10 cellular contexts compared by ENCODE assay signal in the genomic region with DNA sequence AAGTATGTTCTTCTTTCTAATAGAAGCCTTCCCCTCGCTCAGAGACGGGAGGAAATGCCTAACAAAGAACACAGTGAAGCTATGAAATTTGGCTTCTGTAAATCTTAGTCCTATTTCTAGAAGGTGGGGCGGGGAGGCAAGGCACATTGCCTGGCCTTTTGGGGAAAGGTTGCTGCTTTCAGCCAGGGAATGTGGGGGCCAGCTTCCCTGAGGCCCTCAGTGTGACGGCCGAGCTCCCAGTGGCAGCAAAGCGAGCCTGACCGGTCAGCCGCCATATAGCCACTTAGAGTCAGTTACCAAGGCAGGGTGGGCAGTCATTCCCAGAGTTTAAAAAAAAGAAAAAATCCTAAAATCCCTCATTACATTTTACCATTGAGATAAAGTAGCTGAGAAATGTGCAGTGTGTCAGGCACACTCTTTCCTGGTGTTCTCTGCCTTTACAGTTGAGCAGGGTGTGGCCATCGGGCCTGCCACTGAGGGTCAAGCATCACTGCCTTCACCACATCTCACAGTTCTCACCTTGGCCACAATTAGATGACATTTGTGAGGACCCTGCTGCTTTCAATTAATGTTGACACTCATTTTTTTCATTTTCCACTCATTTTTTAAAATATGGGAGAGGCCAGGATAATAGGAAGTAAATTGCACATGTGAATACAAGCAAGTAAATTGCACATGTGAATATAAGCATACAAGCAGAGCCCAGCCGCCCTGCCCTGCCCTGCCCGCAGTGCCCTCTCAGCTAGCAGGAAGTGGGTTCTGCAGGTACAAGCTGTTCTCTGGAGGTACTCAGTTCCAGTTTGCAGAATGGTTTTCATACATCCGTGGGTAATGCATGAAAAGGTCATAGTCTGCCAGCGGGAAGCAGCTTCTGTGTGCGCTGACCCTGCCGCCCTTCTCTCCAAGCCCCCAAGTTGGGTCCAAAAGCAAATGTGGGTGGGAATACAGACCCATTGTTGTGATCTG.
DNase-seq lines count a peak whose midpoint lies in the region; ATAC-seq and TF ChIP-seq lines count a peak whose summit lies in the region.
"Had no signal": no experiment of that assay in that cellular context is flagged by ENCODE, and none has a peak within 500 bp of the region (broad histone marks: within the 10 kb centered on the region; RNA-seq: fewer than 3 reads in every experiment).

No MANE protein-coding gene starts in this region.

- TF ChIP-seq CTCF in thoracic aorta (IDR thresholded peaks at IDR 0.05), result no peak
- no peak for TF ChIP-seq CTCF in HFFc6 (IDR thresholded peaks at IDR 0.05)

- peaks cover 4% of the 10 kb centered on the region for H3K36me3 ChIP-seq in thoracic aorta

- H3K4me1 ChIP-seq in thoracic aorta (ENCODE audit: control insufficient read depth in 1 of 2, low read depth in 2 of 2), result peaks cover 12 to 53% of the 10 kb centered on the region in 2 donors

- H3K4me3 ChIP-seq in thoracic aorta, result no peak overlapping the region
- H3K4me3 ChIP-seq: A549, GM23338 had no signal

- H3K4me1 Mint-ChIP-seq in activated naive CD8-positive, alpha-beta T cell treated with anti-CD3 and anti-CD28 coated beads for 36 hours, result peaks cover 27% of the 10 kb centered on the region
- peaks cover 13% of the 10 kb centered on the region for H3K4me1 Mint-ChIP-seq in HFFc6 (ENCODE audit: low read depth)

- peak overlapping the region; percentile 49 to 61 for H3K27ac ChIP-seq in thoracic aorta
- H3K27ac ChIP-seq: A549 had no signal

- ATAC-seq in HG03378 (IDR thresholded peaks at IDR 0.05; ENCODE audit: unreplicated experiment) (peak; percentile 76), thoracic aorta (ENCODE audit: insufficient number of reproducible peaks, low FRiP score, low read depth) (no peak)
- ATAC-seq: A549, GM23338 had no signal

- H3K36me3 Mint-ChIP-seq in activated naive CD8-positive, alpha-beta T cell treated with anti-CD3 and anti-CD28 coated beads for 36 hours, result no peaks in the 10 kb centered on the region
- H3K36me3 Mint-ChIP-seq in HFFc6 (ENCODE audit: low read depth), result peaks cover 26% of the 10 kb centered on the region

- H3K27me3 Mint-ChIP-seq in activated naive CD8-positive, alpha-beta T cell treated with anti-CD3 and anti-CD28 coated beads for 36 hours, result no peaks in the 10 kb centered on the region
- H3K27me3 Mint-ChIP-seq in HFFc6 (ENCODE audit: insufficient read depth), result peaks cover 4% of the 10 kb centered on the region; the same call in 1 of the 2 replicates

- no peaks in the 10 kb centered on the region for H3K27me3 ChIP-seq in thoracic aorta (replicated peaks; ENCODE audit: insufficient read depth)

- DNase-seq in NK-92 treated with Interleukin-12 subunit alpha and Interleukin-12 subunit beta, amount 100 ng/mL, for 24 hours (lab: John Stamatoyannopoulos, UW), result peak; percentile 50
- DNase-seq in NK-92 (lab: John Stamatoyannopoulos, UW; ENCODE audit: unreplicated experiment) (no peak), thoracic aorta (ENCODE audit: low spot score) (no peak), NCI-H2196 (lab: John Stamatoyannopoulos, UW; ENCODE audit: unreplicated experiment) (no peak), HFFc6 (no peak), COLO668 (lab: John Stamatoyannopoulos, UW; ENCODE audit: unreplicated experiment) (no peak)
- DNase-seq in activated naive CD8-positive, alpha-beta T cell treated with anti-CD3 and anti-CD28 coated beads for 36 hours, result no peak

- H3K9me3 ChIP-seq in thoracic aorta, result no peaks in the 10 kb centered on the region
- H3K9me3 ChIP-seq: A549 had no signal

- H3K27ac Mint-ChIP-seq in activated naive CD8-positive, alpha-beta T cell treated with anti-CD3 and anti-CD28 coated beads for 36 hours, result no peak overlapping the region
- H3K27ac Mint-ChIP-seq in HFFc6, result no peak overlapping the region
- H3K27ac Mint-ChIP-seq: GM23338 had no signal

- no peaks in the 10 kb centered on the region for H3K9me3 Mint-ChIP-seq in activated naive CD8-positive, alpha-beta T cell treated with anti-CD3 and anti-CD28 coated beads for 36 hours
- H3K9me3 Mint-ChIP-seq in HFFc6, result no peaks in the 10 kb centered on the region
- H3K9me3 Mint-ChIP-seq: GM23338 had no signal

- peak overlapping the region; percentile 29 for H3K4me3 Mint-ChIP-seq in activated naive CD8-positive, alpha-beta T cell treated with anti-CD3 and anti-CD28 coated beads for 36 hours
- no peak overlapping the region for H3K4me3 Mint-ChIP-seq in HFFc6
- H3K4me3 Mint-ChIP-seq: GM23338 had no signal
